Comparison of ENCODE assay signal across 22 cellular contexts in genomic region chr14:52010173-52010693, GRCh38. TPM values are rescaled to one million over a fixed set of nuclear protein-coding genes. Genes with fewer than 3 reads are reported as not detected.
DNase-seq lines count a peak whose midpoint lies in the region; ATAC-seq, FAIRE-seq and TF ChIP-seq lines count a peak whose summit lies in the region.
"Had no signal": no experiment of that assay in that cellular context is flagged by ENCODE, and none has a peak within 500 bp of the region (broad histone marks: within the 10 kb centered on the region; RNA-seq: fewer than 3 reads in every experiment).

No MANE protein-coding gene starts in this region.

- H3K4me1 Mint-ChIP-seq in HFFc6 (ENCODE audit: low read depth) (no peaks in the 10 kb centered on the region; the same call in 1 of the 2 replicates), neural crest cell (peaks cover 36% of the 10 kb centered on the region)

- H3K27me3 Mint-ChIP-seq in HFFc6 (ENCODE audit: insufficient read depth) (no peaks in the 10 kb centered on the region; the same call in 1 of the 2 replicates), neural crest cell (ENCODE audit: low read depth) (peaks cover 2% of the 10 kb centered on the region)

- dilution Hi-C loops in mammary epithelial cell (cut with HindIII; ENCODE audit: low sequenced_read_pairs), result no loop called here

- H3K27ac ChIP-seq in A673 (ENCODE audit: low read depth, low read length, poor library complexity, severe bottlenecking) (peak overlapping the region; percentile 3), heart right ventricle (peak overlapping the region in 9 of 10 donors; percentile 21 to 85 (median 65)), mammary epithelial cell (ENCODE audit: insufficient read depth, low read depth, low read length) (no peak overlapping the region), esophagus squamous epithelium (no peak overlapping the region)
- H3K27ac ChIP-seq: GM23248 had no signal

- H3K9me3 ChIP-seq in A673 (ENCODE audit: low read depth, low read length, poor library complexity, severe bottlenecking), result no peaks in the 10 kb centered on the region
- no peaks in the 10 kb centered on the region for H3K9me3 ChIP-seq in heart right ventricle
- no peaks in the 10 kb centered on the region for H3K9me3 ChIP-seq in mammary epithelial cell (replicated peaks; ENCODE audit: insufficient read depth, low read length)
- no peaks in the 10 kb centered on the region for H3K9me3 ChIP-seq in esophagus squamous epithelium
- H3K9me3 ChIP-seq: BE2C, MG63 had no signal

- peaks cover 66% of the 10 kb centered on the region for H3K36me3 Mint-ChIP-seq in HFFc6 (ENCODE audit: low read depth)
- peaks cover 38% of the 10 kb centered on the region for H3K36me3 Mint-ChIP-seq in neural crest cell (ENCODE audit: low read depth)

- intact Hi-C loops in A673 (cut with micrococcal nuclease; ENCODE audit: unreplicated experiment), result loop anchor here (5.0 kb wide), 1 partner anchor 57 kb away; the partner anchor contains the start of gene NID2
- intact Hi-C loops in heart right ventricle (cut with DNase I), result loop anchor here in 7 of 10 donors (5.0 to 10.0 kb wide), 5 partner anchors 37 to 122 kb away; partner anchors contain the start of gene NID2 (in 3 of the 7)
- intact Hi-C loops in mammary epithelial cell (cut with micrococcal nuclease), result no loop called here
- intact Hi-C loops in lower leg skin (cut with DNase I; ENCODE audit: low total_unique reads), result no loop called here
- intact Hi-C loops in esophagus squamous epithelium (cut with DNase I), result no loop called here

- H3K4me3 ChIP-seq in A673 (ENCODE audit: low read depth, low read length, poor library complexity, severe bottlenecking), result no peak overlapping the region
- no peak overlapping the region for H3K4me3 ChIP-seq in heart right ventricle
- H3K4me3 ChIP-seq in mammary epithelial cell (replicated peaks in 1 of 3; ENCODE audit: insufficient read depth in 1 of 3, low read depth in 2 of 3, low read length in 3 of 3), result no peak overlapping the region
- no peak overlapping the region for H3K4me3 ChIP-seq in lower leg skin (ENCODE audit: low read depth, poor library complexity, severe bottlenecking)
- H3K4me3 ChIP-seq in esophagus squamous epithelium, result no peak overlapping the region
- H3K4me3 ChIP-seq: GM23248, MG63 had no signal

- peaks cover 69% of the 10 kb centered on the region for H3K36me3 ChIP-seq in A673 (ENCODE audit: insufficient read depth, low read length, poor library complexity, severe bottlenecking)
- peaks cover 0 to 92% (median 52%) of the 10 kb centered on the region in 9 donors for H3K36me3 ChIP-seq in heart right ventricle
- H3K36me3 ChIP-seq in mammary epithelial cell (ENCODE audit: insufficient read depth, low read length), result peaks cover 34% of the 10 kb centered on the region
- peaks cover 12 to 69% (median 15%) of the 10 kb centered on the region in 3 donors for H3K36me3 ChIP-seq in esophagus squamous epithelium

- no peak for FAIRE-seq in GM12892 (lab: Jason Lieb, UNC)
- FAIRE-seq: HTR-8/SVneo had no signal

- CTCF ChIA-PET in A673 (lab: Charles Lee) (no interaction called here), mammary epithelial cell (lab: Charles Lee; ENCODE audit: low non-redundant PET) (no interaction called here)

- no TSS peak for BruUV-seq in A673 (replicated peaks; lab: Mats Ljungman, UMichigan)
- BruUV-seq in mammary epithelial cell (replicated peaks; lab: Mats Ljungman, UMichigan), result no TSS peak

- peak overlapping the region; percentile 25; the same call in 1 of the 2 replicates for H3K27ac Mint-ChIP-seq in HFFc6
- peak overlapping the region; percentile 21 for H3K27ac Mint-ChIP-seq in neural crest cell (ENCODE audit: unreplicated experiment)

- TF ChIP-seq CTCF in A673 (conservative IDR thresholded peaks at IDR 0.05; ENCODE audit: low read depth, low read length), result no peak
- TF ChIP-seq CTCF in HFFc6 (IDR thresholded peaks at IDR 0.05), result no peak
- no peak for TF ChIP-seq CTCF in heart right ventricle (IDR thresholded peaks at IDR 0.05)
- TF ChIP-seq CTCF in neural crest cell (conservative IDR thresholded peaks at IDR 0.05), result no peak
- no peak for TF ChIP-seq CTCF in mammary epithelial cell (conservative IDR thresholded peaks at IDR 0.05 in 1 of 2, IDR thresholded peaks at IDR 0.05 in 1 of 2; ENCODE audit: extremely low read depth in 1 of 2, insufficient read depth in 1 of 2, low read depth in 1 of 2, low read length in 2 of 2)
- no peak for TF ChIP-seq CTCF in lower leg skin (IDR thresholded peaks at IDR 0.05)
- no peak for TF ChIP-seq CTCF in esophagus squamous epithelium (IDR thresholded peaks at IDR 0.05)

- H3K9me3 Mint-ChIP-seq in HFFc6 (no peaks in the 10 kb centered on the region), neural crest cell (no peaks in the 10 kb centered on the region)

- peaks cover 19% of the 10 kb centered on the region for H3K4me1 ChIP-seq in A673 (ENCODE audit: insufficient read depth, low read length, poor library complexity, severe bottlenecking)
- peaks cover 13 to 65% (median 44%) of the 10 kb centered on the region in 9 donors for H3K4me1 ChIP-seq in heart right ventricle
- H3K4me1 ChIP-seq in mammary epithelial cell (ENCODE audit: insufficient read depth, low read length), result no peaks in the 10 kb centered on the region
- H3K4me1 ChIP-seq in esophagus squamous epithelium, result peaks cover 0 to 28% (median 0%) of the 10 kb centered on the region in 3 donors

- DNase-seq in A673 (ENCODE audit: low spot score) (no peak), HFFc6 (no peak), heart right ventricle (no peak), neural crest cell (ENCODE audit: low read depth, low spot score) (no peak), GM12892 (ENCODE audit: insufficient read length) (no peak), mammary epithelial cell (no peak), lower leg skin (ENCODE audit: low spot score in 2 of 2) (no peak), esophagus squamous epithelium (lab: John Stamatoyannopoulos, UW) (no peak)
- DNase-seq: ACHN, BE2C, Calu3, DMS153, GM23248, H7, KG1, MG63, NCI-H1105 treated with DMSO at 0.1 percent for 48 hours, NCI-H2029 treated with DMSO at 0.1 percent for 48 hours, NCI-H526 treated with DMSO at 0.1 percent for 48 hours, RPMI8226, SHP77 treated with DMSO at 0.1 percent for 48 hours had no signal

- no peaks in the 10 kb centered on the region for H3K79me2 ChIP-seq in mammary epithelial cell (ENCODE audit: insufficient read depth, low read length)

- 47 to 61% methylated on average over 3 of the region's 3 CpGs for WGBS in heart right ventricle, 2 donors
- WGBS in mammary epithelial cell (ENCODE audit: low coverage, missing lambda C conversion rate), result 91% methylated on average over 3 of the region's 3 CpGs
- WGBS in lower leg skin, 2 donors, result 77 to 96% methylated on average over 3 of the region's 3 CpGs
- 81 to 96% methylated on average over 3 of the region's 3 CpGs for WGBS in esophagus squamous epithelium, 2 donors

- in situ Hi-C loops in mammary epithelial cell (cut with MboI; ENCODE audit: low sequenced_read_pairs in 2 of 2), result no loop called here

- ATAC-seq in heart right ventricle, result peak in 7 of 8 donors; percentile 11 to 64 (median 39)

- no peaks in the 10 kb centered on the region for H4K20me1 ChIP-seq in mammary epithelial cell (ENCODE audit: insufficient read depth, low read length)

- H3K4me3 Mint-ChIP-seq in HFFc6 (no peak overlapping the region), neural crest cell (no peak overlapping the region)

- H2AFZ ChIP-seq in mammary epithelial cell (ENCODE audit: low read depth, low read length), result no peak overlapping the region
- H2AFZ ChIP-seq: GM23248 had no signal

- no peak overlapping the region for H3K9ac ChIP-seq in mammary epithelial cell (ENCODE audit: insufficient read depth, low read length)
- H3K9ac ChIP-seq: GM23248 had no signal

- POLR2A ChIA-PET in A673 (lab: Charles Lee; ENCODE audit: low non-redundant PET), result no interaction called here

- TF ChIP-seq POLR2A in GM12892 (IDR thresholded peaks at IDR 0.05; ENCODE audit: low read depth, low read length), result no peak
- TF ChIP-seq POLR2A in lower leg skin (IDR thresholded peaks at IDR 0.05), result no peak
- TF ChIP-seq POLR2A in esophagus squamous epithelium (IDR thresholded peaks at IDR 0.05), result no peak

- no peak overlapping the region for H3K4me2 ChIP-seq in mammary epithelial cell (ENCODE audit: insufficient read depth, low read depth, low read length)

- H3K27me3 ChIP-seq in A673 (replicated peaks; ENCODE audit: insufficient read depth, low read depth, low read length, poor library complexity) (no peaks in the 10 kb centered on the region), heart right ventricle (no peaks in the 10 kb centered on the region), mammary epithelial cell (ENCODE audit: insufficient read depth, low read length) (no peaks in the 10 kb centered on the region), esophagus squamous epithelium (no peaks in the 10 kb centered on the region)
- H3K27me3 ChIP-seq: BE2C, MG63 had no signal

RNA-seq across cellular contexts. Expression of gene RTRAF, which starts 20.9 kb away (rescaled TPM):
- total RNA-seq in A673 (2021) (258 and 267 TPM in 2 replicates), heart right ventricle (100 to 1,000 TPM; 181 to 258 (median 214) TPM), neural crest cell (309 and 315 TPM in 2 replicates), mammary epithelial cell (100 to 1,000 TPM in 1 of 2 donors, 10 to 100 TPM in 1; 52.7 to 176 TPM), lower leg skin (10 to 100 TPM; 32.5 to 48.0 (median 40.6) TPM), esophagus squamous epithelium (10 to 100 TPM; 20.2 to 58.7 (median 51.9) TPM)
- total RNA-seq in HFFc6 (2021; fragmentation: NEBNext Ultra II Directional; extraction: Animal tissue kit (Norgen Biotek cat#: 25700)), result 100 to 1,000 TPM; 161 to 181 (median 179) TPM
- polyA plus RNA-seq in heart right ventricle (100 to 1,000 TPM; 178 to 276 TPM), mammary epithelial cell (82.0 TPM)
- 354 TPM for polyA plus RNA-seq in GM12892 (2012; ENCODE audit: missing spikeins)
- polyA minus RNA-seq in mammary epithelial cell, result 105 TPM

RNA-seq across cellular contexts. Expression of gene NID2, which starts 58.6 kb away (rescaled TPM):
- total RNA-seq in A673 (2021) (12.6 and 20.3 TPM in 2 replicates), heart right ventricle (10 to 100 TPM; 26.6 to 66.0 (median 39.2) TPM), neural crest cell (41.6 and 42.5 TPM in 2 replicates), mammary epithelial cell (10 to 100 TPM in 1 of 2 donors, 1 to 10 TPM in 1; 4.8 to 17.2 TPM), lower leg skin (1 to 10 TPM in 2 of 4 donors, under 1 TPM in 2; 0.17 to 3.0 (median 1.1) TPM), esophagus squamous epithelium (10 to 100 TPM in 1 of 4 donors, 1 to 10 TPM in 2, under 1 TPM in 1; 0.91 to 12.2 (median 3.2) TPM)
- total RNA-seq in HFFc6 (2021; fragmentation: NEBNext Ultra II Directional; extraction: Animal tissue kit (Norgen Biotek cat#: 25700)), result 100 to 1,000 TPM in 5 of 6 experiments, 10 to 100 TPM in 1; 97.3 to 125 (median 113) TPM
- polyA plus RNA-seq in heart right ventricle (10 to 100 TPM; 15.1 to 29.8 TPM), mammary epithelial cell (20.6 TPM)
- 0.36 TPM for polyA plus RNA-seq in GM12892 (2012; ENCODE audit: missing spikeins)
- polyA minus RNA-seq in mammary epithelial cell, result 36.6 TPM
- total RNA-seq: Calu3 had no signal

Comparison
In these comparisons a context has a peak if more than half of its experiments do, and no peak if none do; other contexts are left out.
1. H3K27ac ChIP-seq: peak in A673 (single experiment) and heart right ventricle (9 of 10); none in mammary epithelial cell (single experiment) and esophagus squamous epithelium (0 of 4).
2. intact Hi-C loops: an anchor here in A673 (5.0 kb wide) and heart right ventricle (5.0 to 10.0 kb wide); none called in mammary epithelial cell, lower leg skin and esophagus squamous epithelium.